Comparison of ENCODE assay signal across 1 cellular context in the genomic region with DNA sequence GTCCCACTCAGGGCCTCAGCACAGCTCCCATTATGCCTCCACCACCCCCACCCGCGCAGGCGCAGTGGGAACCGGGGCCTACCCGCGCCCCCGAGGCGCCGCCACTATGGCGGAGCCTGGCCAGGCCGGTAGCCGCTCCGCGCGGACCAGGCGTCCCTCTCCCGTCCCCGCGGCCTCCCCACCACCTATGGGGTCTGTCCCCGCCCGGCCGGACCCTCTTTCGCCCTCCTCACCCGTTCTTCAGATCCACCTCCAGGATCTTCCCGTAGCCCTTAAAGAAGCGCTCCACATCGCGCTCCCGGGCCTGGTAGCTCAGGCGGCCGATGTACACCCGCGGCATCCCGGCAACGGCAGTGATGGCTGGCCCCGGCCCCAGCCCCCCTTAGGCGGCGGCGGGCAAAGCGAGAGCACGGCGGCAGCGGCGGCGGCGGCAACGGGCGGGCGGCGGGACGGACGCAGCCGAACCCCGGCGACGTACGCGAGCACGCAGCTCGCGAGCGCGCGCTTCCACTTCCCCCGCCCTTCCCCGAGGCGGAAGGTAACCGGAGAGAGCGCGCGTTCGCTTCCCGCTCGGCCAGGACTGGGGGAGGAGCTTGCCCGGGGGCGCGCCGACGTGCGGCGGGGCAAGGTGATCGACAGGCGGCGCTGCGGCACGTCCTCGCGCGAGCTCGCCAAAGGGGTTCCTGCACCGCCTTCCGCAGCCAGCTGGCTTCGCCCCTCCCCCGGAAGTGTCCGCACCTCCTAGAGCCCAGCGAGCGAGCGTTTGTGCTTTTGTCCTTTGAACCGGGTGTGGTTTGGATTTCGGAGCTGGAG.
TF ChIP-seq lines count a peak whose summit lies in the region.

A gene (minus strand): TSS at position 488 of the 813 bp plus-strand sequence. CDS start 148 bp downstream, at position 340.

TF ChIP-seq in K562, 482 proteins besides CTCF, POLR2A, EP300 and RAD21 (continued from another document and continues in another):
- TF ChIP-seq, protein P1, sequence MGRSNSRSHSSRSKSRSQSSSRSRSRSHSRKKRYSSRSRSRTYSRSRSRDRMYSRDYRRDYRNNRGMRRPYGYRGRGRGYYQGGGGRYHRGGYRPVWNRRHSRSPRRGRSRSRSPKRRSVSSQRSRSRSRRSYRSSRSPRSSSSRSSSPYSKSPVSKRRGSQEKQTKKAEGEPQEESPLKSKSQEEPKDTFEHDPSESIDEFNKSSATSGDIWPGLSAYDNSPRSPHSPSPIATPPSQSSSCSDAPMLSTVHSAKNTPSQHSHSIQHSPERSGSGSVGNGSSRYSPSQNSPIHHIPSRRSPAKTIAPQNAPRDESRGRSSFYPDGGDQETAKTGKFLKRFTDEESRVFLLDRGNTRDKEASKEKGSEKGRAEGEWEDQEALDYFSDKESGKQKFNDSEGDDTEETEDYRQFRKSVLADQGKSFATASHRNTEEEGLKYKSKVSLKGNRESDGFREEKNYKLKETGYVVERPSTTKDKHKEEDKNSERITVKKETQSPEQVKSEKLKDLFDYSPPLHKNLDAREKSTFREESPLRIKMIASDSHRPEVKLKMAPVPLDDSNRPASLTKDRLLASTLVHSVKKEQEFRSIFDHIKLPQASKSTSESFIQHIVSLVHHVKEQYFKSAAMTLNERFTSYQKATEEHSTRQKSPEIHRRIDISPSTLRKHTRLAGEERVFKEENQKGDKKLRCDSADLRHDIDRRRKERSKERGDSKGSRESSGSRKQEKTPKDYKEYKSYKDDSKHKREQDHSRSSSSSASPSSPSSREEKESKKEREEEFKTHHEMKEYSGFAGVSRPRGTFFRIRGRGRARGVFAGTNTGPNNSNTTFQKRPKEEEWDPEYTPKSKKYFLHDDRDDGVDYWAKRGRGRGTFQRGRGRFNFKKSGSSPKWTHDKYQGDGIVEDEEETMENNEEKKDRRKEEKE (IDR thresholded peaks at IDR 0.05; ENCODE audit: borderline replicate concordance in 1 of 2, control insufficient read depth in 1 of 2, low read depth in 2 of 2, low read length in 1 of 2), result peak in 1 of 2 experiments; percentile 82; a peak in 1 of 4 replicates
- TF ChIP-seq PTBP1 (IDR thresholded peaks at IDR 0.05; ENCODE audit: low read depth, low read length) (no peak), ZBTB8A (IDR thresholded peaks at IDR 0.05; ENCODE audit: partially characterized antibody) (no peak), LCOR (CRISPR knock-in tag; IDR thresholded peaks at IDR 0.05) (no peak; the same call in 1 of the 2 replicates), DACH1 (IDR thresholded peaks at IDR 0.05; ENCODE audit: partially characterized antibody) (peak; percentile 98), ZBED1 (IDR thresholded peaks at IDR 0.05) (peak; percentile 81; the same call in 1 of the 2 replicates), SNIP1 (IDR thresholded peaks at IDR 0.05; ENCODE audit: low read depth) (no peak), FOXA3 (CRISPR knock-in tag; conservative IDR thresholded peaks at IDR 0.05 in 1 of 2, IDR thresholded peaks at IDR 0.05 in 1 of 2) (peak in 1 of 2 experiments; percentile 90; a peak in 2 of 4 replicates), SMAD3 (CRISPR knock-in tag; conservative IDR thresholded peaks at IDR 0.05) (no peak), ARID2 (IDR thresholded peaks at IDR 0.05) (no peak), MYC (IDR thresholded peaks at IDR 0.05; ENCODE audit: low read depth, low read length) (peak; percentile 92), MYC (CRISPR knock-in tag; IDR thresholded peaks at IDR 0.05; ENCODE audit: borderline replicate concordance, low read depth) (no peak; the same call in 1 of the 2 replicates), ZNF347 (CRISPR knock-in tag; IDR thresholded peaks at IDR 0.05; ENCODE audit: low read depth) (no peak), ZNF324 (CRISPR knock-in tag; IDR thresholded peaks at IDR 0.05) (no peak), TCF7L2 (IDR thresholded peaks at IDR 0.05; ENCODE audit: low read depth, low read length) (no peak), ZNF589 (CRISPR knock-in tag; IDR thresholded peaks at IDR 0.05; ENCODE audit: low read depth) (no peak; the same call in 1 of the 2 replicates), ZSCAN32 (CRISPR knock-in tag; IDR thresholded peaks at IDR 0.05) (no peak), FUS (optimal IDR thresholded peaks at IDR 0.05; ENCODE audit: low read depth, low read length) (peak; percentile 65), NFRKB (IDR thresholded peaks at IDR 0.05; ENCODE audit: low read depth) (peak; percentile 83), BCOR (IDR thresholded peaks at IDR 0.05) (no peak), PHF8 (IDR thresholded peaks at IDR 0.05; ENCODE audit: borderline replicate concordance, low read length) (peak; percentile 96), ELF2 (CRISPR knock-in tag; IDR thresholded peaks at IDR 0.05) (no peak; the same call in none of the 2 replicates), ZNF431 (CRISPR knock-in tag; IDR thresholded peaks at IDR 0.05) (peak; percentile 10; the same call in 1 of the 2 replicates), CREB1 (IDR thresholded peaks at IDR 0.05) (peak; percentile 85), CREB1 (CRISPR knock-in tag; IDR thresholded peaks at IDR 0.05) (peak; percentile 89), SIRT6 (IDR thresholded peaks at IDR 0.05; ENCODE audit: low read depth, low read length) (no peak), ZNF3 (CRISPR knock-in tag; IDR thresholded peaks at IDR 0.05) (no peak)
- TF ChIP-seq, protein P2, sequence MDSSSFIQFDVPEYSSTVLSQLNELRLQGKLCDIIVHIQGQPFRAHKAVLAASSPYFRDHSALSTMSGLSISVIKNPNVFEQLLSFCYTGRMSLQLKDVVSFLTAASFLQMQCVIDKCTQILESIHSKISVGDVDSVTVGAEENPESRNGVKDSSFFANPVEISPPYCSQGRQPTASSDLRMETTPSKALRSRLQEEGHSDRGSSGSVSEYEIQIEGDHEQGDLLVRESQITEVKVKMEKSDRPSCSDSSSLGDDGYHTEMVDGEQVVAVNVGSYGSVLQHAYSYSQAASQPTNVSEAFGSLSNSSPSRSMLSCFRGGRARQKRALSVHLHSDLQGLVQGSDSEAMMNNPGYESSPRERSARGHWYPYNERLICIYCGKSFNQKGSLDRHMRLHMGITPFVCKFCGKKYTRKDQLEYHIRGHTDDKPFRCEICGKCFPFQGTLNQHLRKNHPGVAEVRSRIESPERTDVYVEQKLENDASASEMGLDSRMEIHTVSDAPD (CRISPR knock-in tag; IDR thresholded peaks at IDR 0.05), result no peak
- TF ChIP-seq, protein P3, sequence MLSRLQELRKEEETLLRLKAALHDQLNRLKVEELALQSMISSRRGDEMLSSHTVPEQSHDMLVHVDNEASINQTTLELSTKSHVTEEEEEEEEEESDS (CRISPR knock-in tag; IDR thresholded peaks at IDR 0.05), result no peak
- TF ChIP-seq, protein P4, sequence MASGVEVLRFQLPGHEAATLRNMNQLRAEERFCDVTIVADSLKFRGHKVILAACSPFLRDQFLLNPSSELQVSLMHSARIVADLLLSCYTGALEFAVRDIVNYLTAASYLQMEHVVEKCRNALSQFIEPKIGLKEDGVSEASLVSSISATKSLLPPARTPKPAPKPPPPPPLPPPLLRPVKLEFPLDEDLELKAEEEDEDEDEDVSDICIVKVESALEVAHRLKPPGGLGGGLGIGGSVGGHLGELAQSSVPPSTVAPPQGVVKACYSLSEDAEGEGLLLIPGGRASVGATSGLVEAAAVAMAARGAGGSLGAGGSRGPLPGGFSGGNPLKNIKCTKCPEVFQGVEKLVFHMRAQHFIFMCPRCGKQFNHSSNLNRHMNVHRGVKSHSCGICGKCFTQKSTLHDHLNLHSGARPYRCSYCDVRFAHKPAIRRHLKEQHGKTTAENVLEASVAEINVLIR (CRISPR knock-in tag; IDR thresholded peaks at IDR 0.05), result peak; percentile 47
- TF ChIP-seq, protein P5, sequence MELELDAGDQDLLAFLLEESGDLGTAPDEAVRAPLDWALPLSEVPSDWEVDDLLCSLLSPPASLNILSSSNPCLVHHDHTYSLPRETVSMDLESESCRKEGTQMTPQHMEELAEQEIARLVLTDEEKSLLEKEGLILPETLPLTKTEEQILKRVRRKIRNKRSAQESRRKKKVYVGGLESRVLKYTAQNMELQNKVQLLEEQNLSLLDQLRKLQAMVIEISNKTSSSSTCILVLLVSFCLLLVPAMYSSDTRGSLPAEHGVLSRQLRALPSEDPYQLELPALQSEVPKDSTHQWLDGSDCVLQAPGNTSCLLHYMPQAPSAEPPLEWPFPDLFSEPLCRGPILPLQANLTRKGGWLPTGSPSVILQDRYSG (tag; conservative IDR thresholded peaks at IDR 0.05; ENCODE audit: low read depth), result no peak; the same call in 1 of the 2 replicates
- TF ChIP-seq, protein P6, sequence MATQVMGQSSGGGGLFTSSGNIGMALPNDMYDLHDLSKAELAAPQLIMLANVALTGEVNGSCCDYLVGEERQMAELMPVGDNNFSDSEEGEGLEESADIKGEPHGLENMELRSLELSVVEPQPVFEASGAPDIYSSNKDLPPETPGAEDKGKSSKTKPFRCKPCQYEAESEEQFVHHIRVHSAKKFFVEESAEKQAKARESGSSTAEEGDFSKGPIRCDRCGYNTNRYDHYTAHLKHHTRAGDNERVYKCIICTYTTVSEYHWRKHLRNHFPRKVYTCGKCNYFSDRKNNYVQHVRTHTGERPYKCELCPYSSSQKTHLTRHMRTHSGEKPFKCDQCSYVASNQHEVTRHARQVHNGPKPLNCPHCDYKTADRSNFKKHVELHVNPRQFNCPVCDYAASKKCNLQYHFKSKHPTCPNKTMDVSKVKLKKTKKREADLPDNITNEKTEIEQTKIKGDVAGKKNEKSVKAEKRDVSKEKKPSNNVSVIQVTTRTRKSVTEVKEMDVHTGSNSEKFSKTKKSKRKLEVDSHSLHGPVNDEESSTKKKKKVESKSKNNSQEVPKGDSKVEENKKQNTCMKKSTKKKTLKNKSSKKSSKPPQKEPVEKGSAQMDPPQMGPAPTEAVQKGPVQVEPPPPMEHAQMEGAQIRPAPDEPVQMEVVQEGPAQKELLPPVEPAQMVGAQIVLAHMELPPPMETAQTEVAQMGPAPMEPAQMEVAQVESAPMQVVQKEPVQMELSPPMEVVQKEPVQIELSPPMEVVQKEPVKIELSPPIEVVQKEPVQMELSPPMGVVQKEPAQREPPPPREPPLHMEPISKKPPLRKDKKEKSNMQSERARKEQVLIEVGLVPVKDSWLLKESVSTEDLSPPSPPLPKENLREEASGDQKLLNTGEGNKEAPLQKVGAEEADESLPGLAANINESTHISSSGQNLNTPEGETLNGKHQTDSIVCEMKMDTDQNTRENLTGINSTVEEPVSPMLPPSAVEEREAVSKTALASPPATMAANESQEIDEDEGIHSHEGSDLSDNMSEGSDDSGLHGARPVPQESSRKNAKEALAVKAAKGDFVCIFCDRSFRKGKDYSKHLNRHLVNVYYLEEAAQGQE (CRISPR knock-in tag; IDR thresholded peaks at IDR 0.05; ENCODE audit: low read depth), result peak; percentile 86
- TF ChIP-seq, protein P7, sequence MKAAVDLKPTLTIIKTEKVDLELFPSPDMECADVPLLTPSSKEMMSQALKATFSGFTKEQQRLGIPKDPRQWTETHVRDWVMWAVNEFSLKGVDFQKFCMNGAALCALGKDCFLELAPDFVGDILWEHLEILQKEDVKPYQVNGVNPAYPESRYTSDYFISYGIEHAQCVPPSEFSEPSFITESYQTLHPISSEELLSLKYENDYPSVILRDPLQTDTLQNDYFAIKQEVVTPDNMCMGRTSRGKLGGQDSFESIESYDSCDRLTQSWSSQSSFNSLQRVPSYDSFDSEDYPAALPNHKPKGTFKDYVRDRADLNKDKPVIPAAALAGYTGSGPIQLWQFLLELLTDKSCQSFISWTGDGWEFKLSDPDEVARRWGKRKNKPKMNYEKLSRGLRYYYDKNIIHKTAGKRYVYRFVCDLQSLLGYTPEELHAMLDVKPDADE (conservative IDR thresholded peaks at IDR 0.05; ENCODE audit: control insufficient read depth, low read depth, low read length), result peak; percentile 91
- TF ChIP-seq, protein P8, sequence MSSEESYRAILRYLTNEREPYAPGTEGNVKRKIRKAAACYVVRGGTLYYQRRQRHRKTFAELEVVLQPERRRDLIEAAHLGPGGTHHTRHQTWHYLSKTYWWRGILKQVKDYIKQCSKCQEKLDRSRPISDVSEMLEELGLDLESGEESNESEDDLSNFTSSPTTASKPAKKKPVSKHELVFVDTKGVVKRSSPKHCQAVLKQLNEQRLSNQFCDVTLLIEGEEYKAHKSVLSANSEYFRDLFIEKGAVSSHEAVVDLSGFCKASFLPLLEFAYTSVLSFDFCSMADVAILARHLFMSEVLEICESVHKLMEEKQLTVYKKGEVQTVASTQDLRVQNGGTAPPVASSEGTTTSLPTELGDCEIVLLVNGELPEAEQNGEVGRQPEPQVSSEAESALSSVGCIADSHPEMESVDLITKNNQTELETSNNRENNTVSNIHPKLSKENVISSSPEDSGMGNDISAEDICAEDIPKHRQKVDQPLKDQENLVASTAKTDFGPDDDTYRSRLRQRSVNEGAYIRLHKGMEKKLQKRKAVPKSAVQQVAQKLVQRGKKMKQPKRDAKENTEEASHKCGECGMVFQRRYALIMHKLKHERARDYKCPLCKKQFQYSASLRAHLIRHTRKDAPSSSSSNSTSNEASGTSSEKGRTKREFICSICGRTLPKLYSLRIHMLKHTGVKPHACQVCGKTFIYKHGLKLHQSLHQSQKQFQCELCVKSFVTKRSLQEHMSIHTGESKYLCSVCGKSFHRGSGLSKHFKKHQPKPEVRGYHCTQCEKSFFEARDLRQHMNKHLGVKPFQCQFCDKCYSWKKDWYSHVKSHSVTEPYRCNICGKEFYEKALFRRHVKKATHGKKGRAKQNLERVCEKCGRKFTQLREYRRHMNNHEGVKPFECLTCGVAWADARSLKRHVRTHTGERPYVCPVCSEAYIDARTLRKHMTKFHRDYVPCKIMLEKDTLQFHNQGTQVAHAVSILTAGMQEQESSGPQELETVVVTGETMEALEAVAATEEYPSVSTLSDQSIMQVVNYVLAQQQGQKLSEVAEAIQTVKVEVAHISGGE (CRISPR knock-in tag; IDR thresholded peaks at IDR 0.05), result peak in 1 of 3 experiments; percentile 95; a peak in 2 of 6 replicates
- TF ChIP-seq, protein P9, sequence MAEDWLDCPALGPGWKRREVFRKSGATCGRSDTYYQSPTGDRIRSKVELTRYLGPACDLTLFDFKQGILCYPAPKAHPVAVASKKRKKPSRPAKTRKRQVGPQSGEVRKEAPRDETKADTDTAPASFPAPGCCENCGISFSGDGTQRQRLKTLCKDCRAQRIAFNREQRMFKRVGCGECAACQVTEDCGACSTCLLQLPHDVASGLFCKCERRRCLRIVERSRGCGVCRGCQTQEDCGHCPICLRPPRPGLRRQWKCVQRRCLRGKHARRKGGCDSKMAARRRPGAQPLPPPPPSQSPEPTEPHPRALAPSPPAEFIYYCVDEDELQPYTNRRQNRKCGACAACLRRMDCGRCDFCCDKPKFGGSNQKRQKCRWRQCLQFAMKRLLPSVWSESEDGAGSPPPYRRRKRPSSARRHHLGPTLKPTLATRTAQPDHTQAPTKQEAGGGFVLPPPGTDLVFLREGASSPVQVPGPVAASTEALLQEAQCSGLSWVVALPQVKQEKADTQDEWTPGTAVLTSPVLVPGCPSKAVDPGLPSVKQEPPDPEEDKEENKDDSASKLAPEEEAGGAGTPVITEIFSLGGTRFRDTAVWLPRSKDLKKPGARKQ (CRISPR knock-in tag; IDR thresholded peaks at IDR 0.05), result no peak
- TF ChIP-seq, protein P10, sequence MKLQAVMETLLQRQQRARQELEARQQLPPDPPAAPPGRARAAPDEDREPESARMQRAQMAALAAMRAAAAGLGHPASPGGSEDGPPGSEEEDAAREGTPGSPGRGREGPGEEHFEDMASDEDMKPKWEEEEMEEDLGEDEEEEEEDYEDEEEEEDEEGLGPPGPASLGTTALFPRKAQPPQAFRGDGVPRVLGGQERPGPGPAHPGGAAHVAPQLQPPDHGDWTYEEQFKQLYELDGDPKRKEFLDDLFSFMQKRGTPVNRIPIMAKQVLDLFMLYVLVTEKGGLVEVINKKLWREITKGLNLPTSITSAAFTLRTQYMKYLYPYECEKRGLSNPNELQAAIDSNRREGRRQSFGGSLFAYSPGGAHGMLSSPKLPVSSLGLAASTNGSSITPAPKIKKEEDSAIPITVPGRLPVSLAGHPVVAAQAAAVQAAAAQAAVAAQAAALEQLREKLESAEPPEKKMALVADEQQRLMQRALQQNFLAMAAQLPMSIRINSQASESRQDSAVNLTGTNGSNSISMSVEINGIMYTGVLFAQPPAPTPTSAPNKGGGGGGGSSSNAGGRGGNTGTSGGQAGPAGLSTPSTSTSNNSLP (IDR thresholded peaks at IDR 0.05; ENCODE audit: borderline replicate concordance, low read depth, low read length), result no peak
